ENCODE assay signal across 12 cellular contexts in the genomic region with DNA sequence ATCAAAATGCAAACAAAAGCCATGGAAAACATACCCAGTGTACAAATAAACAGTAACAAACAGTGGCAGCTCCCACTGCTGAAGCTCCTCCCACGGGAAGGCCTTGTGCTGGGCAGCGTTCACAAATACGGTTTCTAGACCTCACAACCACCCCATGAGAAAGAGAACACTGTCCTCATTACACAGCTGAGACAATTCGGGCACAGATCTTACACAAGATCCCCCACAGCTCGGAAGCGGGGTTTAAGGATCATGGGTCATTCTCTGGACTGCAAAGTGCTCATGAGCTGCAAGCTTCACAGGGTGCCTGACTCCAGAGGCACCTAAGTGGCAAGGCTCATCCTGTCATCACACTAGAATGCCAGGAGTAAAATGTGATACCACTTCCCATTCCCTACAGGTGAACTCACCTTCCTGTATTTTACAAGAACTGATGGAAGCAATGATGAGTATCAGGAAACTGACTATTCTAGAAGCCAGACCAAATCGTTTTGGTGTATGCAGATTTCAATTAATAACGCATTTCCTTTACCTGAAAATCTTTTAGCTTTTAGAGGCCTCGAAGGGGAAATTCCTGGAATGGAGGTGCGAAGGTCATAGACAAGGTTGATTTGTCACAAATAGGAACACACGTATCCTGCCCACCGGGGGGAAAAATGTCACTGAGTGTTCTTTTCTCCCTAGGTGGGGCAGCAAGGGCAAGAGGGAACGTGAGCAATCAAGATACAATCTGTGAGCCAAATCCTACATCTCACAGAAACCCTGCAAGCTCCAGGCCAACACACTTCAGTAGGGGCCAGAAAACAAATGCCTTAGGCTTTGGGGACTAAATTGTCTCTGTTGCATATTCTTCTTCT. TPM values are rescaled to one million over a fixed set of nuclear protein-coding genes. Genes with fewer than 3 reads are reported as not detected.
DNase-seq lines count a peak whose midpoint lies in the region; ATAC-seq and TF ChIP-seq lines count a peak whose summit lies in the region.
"Had no signal": no experiment of that assay in that cellular context is flagged by ENCODE, and none has a peak within 500 bp of the region (broad histone marks: within the 10 kb centered on the region; RNA-seq: fewer than 3 reads in every experiment).

No MANE protein-coding gene starts in this region.

- TF ChIP-seq CTCF in MCF 10A (IDR thresholded peaks at IDR 0.05; ENCODE audit: unreplicated experiment) (no peak), testis (IDR thresholded peaks at IDR 0.05) (no peak)

- DNase-seq in activated T-cell treated with anti-CD3 and anti-CD28 coated beads, Interleukin-2, amount 50 U/mL, for 72 hours, result no peak
- no peak for DNase-seq in activated T-cell treated with anti-CD3 and anti-CD28 coated beads, Interleukin-2, amount 50 U/mL, for 4 hours
- no peak for DNase-seq in MCF 10A (ENCODE audit: unreplicated experiment)
- no peak for DNase-seq in left lobe of liver (ENCODE audit: low spot score)
- DNase-seq in testis, result peak; percentile 55
- DNase-seq in stimulated activated CD4-positive, alpha-beta T cell treated with anti-CD3 and anti-CD28 coated beads, Interleukin-15, amount 100 ng/mL, for 24 hours, result no peak
- DNase-seq: MM.1S, NCI-H524 treated with DMSO at 0.1 percent for 48 hours had no signal

- H3K27ac Mint-ChIP-seq in activated T-cell treated with anti-CD3 and anti-CD28 coated beads, Interleukin-2, amount 50 U/mL, for 72 hours, result peak overlapping the region; percentile 74
- H3K27ac Mint-ChIP-seq in MCF 10A (ENCODE audit: low read depth, unreplicated experiment), result peak overlapping the region; percentile 54

- no TSS peak for BruUV-seq in MCF 10A (replicated peaks; lab: Mats Ljungman, UMichigan)

- peaks cover 96% of the 10 kb centered on the region for H3K4me1 Mint-ChIP-seq in activated T-cell treated with anti-CD3 and anti-CD28 coated beads, Interleukin-2, amount 50 U/mL, for 72 hours (ENCODE audit: low read depth)
- H3K4me1 Mint-ChIP-seq in activated T-cell treated with anti-CD3 and anti-CD28 coated beads, Interleukin-2, amount 50 U/mL, for 4 hours (ENCODE audit: low read depth), result peaks cover 89% of the 10 kb centered on the region
- H3K4me1 Mint-ChIP-seq in MCF 10A (ENCODE audit: insufficient read depth, unreplicated experiment), result peaks cover 47% of the 10 kb centered on the region

- no peaks in the 10 kb centered on the region for H3K27me3 ChIP-seq in testis
- H3K27me3 ChIP-seq: SJSA1 had no signal

- H3K36me3 Mint-ChIP-seq in activated T-cell treated with anti-CD3 and anti-CD28 coated beads, Interleukin-2, amount 50 U/mL, for 72 hours (ENCODE audit: insufficient read depth in 2 of 2), result peaks cover 1 to 8% of the 10 kb centered on the region in 2 donors
- H3K36me3 Mint-ChIP-seq in activated T-cell treated with anti-CD3 and anti-CD28 coated beads, Interleukin-2, amount 50 U/mL, for 4 hours (ENCODE audit: insufficient read depth), result peaks cover 9% of the 10 kb centered on the region
- peaks cover 18% of the 10 kb centered on the region for H3K36me3 Mint-ChIP-seq in MCF 10A (ENCODE audit: insufficient read depth, unreplicated experiment)

- peak overlapping the region in 1 of 2 donors; percentile 29 for H3K4me3 Mint-ChIP-seq in activated T-cell treated with anti-CD3 and anti-CD28 coated beads, Interleukin-2, amount 50 U/mL, for 72 hours
- H3K4me3 Mint-ChIP-seq in activated T-cell treated with anti-CD3 and anti-CD28 coated beads, Interleukin-2, amount 50 U/mL, for 4 hours, result no peak overlapping the region
- H3K4me3 Mint-ChIP-seq in MCF 10A (ENCODE audit: unreplicated experiment), result no peak overlapping the region
- H3K4me3 Mint-ChIP-seq: brain had no signal

- no peaks in the 10 kb centered on the region for H3K9me3 Mint-ChIP-seq in activated T-cell treated with anti-CD3 and anti-CD28 coated beads, Interleukin-2, amount 50 U/mL, for 72 hours
- H3K9me3 Mint-ChIP-seq in activated T-cell treated with anti-CD3 and anti-CD28 coated beads, Interleukin-2, amount 50 U/mL, for 4 hours, result no peaks in the 10 kb centered on the region
- H3K9me3 Mint-ChIP-seq in MCF 10A (ENCODE audit: unreplicated experiment), result no peaks in the 10 kb centered on the region

- CTCF ChIA-PET in MCF 10A (lab: Yijun Ruan, JAX), result interaction anchor here (0.6 to 1.4 kb wide), 3 partner anchors 22 to 118 kb away, joined by 3 to 4 read pairs (median 3); no protein-coding TSS in a partner anchor

- POLR2A ChIA-PET in MCF 10A (lab: Yijun Ruan, JAX), result interaction anchor here (0.7 to 1.2 kb wide), 5 partner anchors 12 to 41 kb away, joined by 3 to 5 read pairs (median 3); no protein-coding TSS in a partner anchor

- intact Hi-C loops in MCF 10A (cut with micrococcal nuclease) (no loop called here), testis (cut with DNase I; ENCODE audit: low total_unique reads) (no loop called here)

- no peak for ATAC-seq in activated T-cell treated with anti-CD3 and anti-CD28 coated beads, Interleukin-2, amount 50 U/mL, for 72 hours (replicated peaks in 1 of 2)
- no peak for ATAC-seq in activated T-cell treated with anti-CD3 and anti-CD28 coated beads, Interleukin-2, amount 50 U/mL, for 4 hours
- ATAC-seq in left lobe of liver (peak; percentile 79), HG03520 (IDR thresholded peaks at IDR 0.05; ENCODE audit: unreplicated experiment) (no peak), HG03565 (IDR thresholded peaks at IDR 0.05; ENCODE audit: unreplicated experiment) (no peak)

- H3K27me3 Mint-ChIP-seq in activated T-cell treated with anti-CD3 and anti-CD28 coated beads, Interleukin-2, amount 50 U/mL, for 72 hours (ENCODE audit: low read depth), result no peaks in the 10 kb centered on the region
- no peaks in the 10 kb centered on the region for H3K27me3 Mint-ChIP-seq in activated T-cell treated with anti-CD3 and anti-CD28 coated beads, Interleukin-2, amount 50 U/mL, for 4 hours (ENCODE audit: low read depth)
- H3K27me3 Mint-ChIP-seq in MCF 10A (ENCODE audit: insufficient read depth, unreplicated experiment), result no peaks in the 10 kb centered on the region
- H3K27me3 Mint-ChIP-seq: brain had no signal

- H3K36me3 ChIP-seq in testis (ENCODE audit: low read depth, missing control alignments), result no peaks in the 10 kb centered on the region

- H3K4me3 ChIP-seq in testis, result no peak overlapping the region
- H3K4me3 ChIP-seq: SJSA1 had no signal

- no peak overlapping the region for H3K27ac ChIP-seq in testis
- H3K27ac ChIP-seq: SJSA1 had no signal

- 48 to 52% methylated on average over 13 of the region's 13 CpGs for WGBS in testis, 2 donors

- H3K4me1 ChIP-seq in testis, result peaks cover 25% of the 10 kb centered on the region

- H3K9me3 ChIP-seq in testis, result no peaks in the 10 kb centered on the region
- H3K9me3 ChIP-seq: SJSA1 had no signal

- TF ChIP-seq POLR2A in testis (IDR thresholded peaks at IDR 0.05), result no peak

RNA-seq across cellular contexts. Expression of a gene that starts 41.2 kb away (rescaled TPM):
- 100 to 1,000 TPM; 175 to 207 TPM for total RNA-seq in activated T-cell treated with anti-CD3 and anti-CD28 coated beads, Interleukin-2, amount 50 U/mL, for 72 hours
- 100 to 1,000 TPM; 135 to 152 (median 142) TPM for total RNA-seq in activated T-cell treated with anti-CD3 and anti-CD28 coated beads, Interleukin-2, amount 50 U/mL, for 4 hours
- total RNA-seq in MCF 10A (2022) (200 and 215 TPM in 2 replicates), left lobe of liver (17.0 TPM), testis (100 to 1,000 TPM; 151 to 172 TPM)
- polyA plus RNA-seq in testis (ENCODE audit: insufficient read depth, low read depth, low replicate concordance), result 97.4 TPM
